1 cellular context compared by ENCODE assay signal in genomic region chr19:5696196-5697021, GRCh38.
TF ChIP-seq lines count a peak whose summit lies in the region.

No MANE protein-coding gene starts in this region.

TF ChIP-seq in endothelial cell of umbilical vein, 7 proteins besides CTCF, POLR2A, EP300 and RAD21:
- TF ChIP-seq JUN (IDR thresholded peaks at IDR 0.05; ENCODE audit: borderline replicate concordance, insufficient read depth, insufficient read length, low read depth) (no peak), POLR2AphosphoS5 (IDR thresholded peaks at IDR 0.05; ENCODE audit: insufficient read depth, low read depth, low read length) (peak; percentile 29), FOS (IDR thresholded peaks at IDR 0.05; ENCODE audit: borderline replicate concordance, insufficient read depth, low read length) (no peak), EZH2 (IDR thresholded peaks at IDR 0.05; ENCODE audit: borderline replicate concordance, low read depth, low read length, severe bottlenecking) (no peak), GATA2 (IDR thresholded peaks at IDR 0.05; ENCODE audit: insufficient read depth, insufficient read length, low read depth, low read length) (no peak)
